Comparison of ENCODE assay signal across 1 cellular context in genomic region chr19:14116525-14116917, GRCh38.
TF ChIP-seq lines count a peak whose summit lies in the region.

No MANE protein-coding gene starts in this region.

TF ChIP-seq in HCT116, 20 proteins besides CTCF, POLR2A, EP300 and RAD21:
- TF ChIP-seq REST (IDR thresholded peaks at IDR 0.05; ENCODE audit: low read depth), result no peak
- TF ChIP-seq EZH2phosphoT487 (IDR thresholded peaks at IDR 0.05; ENCODE audit: borderline replicate concordance), result no peak
